8 cellular contexts compared by ENCODE assay signal in the genomic region with DNA sequence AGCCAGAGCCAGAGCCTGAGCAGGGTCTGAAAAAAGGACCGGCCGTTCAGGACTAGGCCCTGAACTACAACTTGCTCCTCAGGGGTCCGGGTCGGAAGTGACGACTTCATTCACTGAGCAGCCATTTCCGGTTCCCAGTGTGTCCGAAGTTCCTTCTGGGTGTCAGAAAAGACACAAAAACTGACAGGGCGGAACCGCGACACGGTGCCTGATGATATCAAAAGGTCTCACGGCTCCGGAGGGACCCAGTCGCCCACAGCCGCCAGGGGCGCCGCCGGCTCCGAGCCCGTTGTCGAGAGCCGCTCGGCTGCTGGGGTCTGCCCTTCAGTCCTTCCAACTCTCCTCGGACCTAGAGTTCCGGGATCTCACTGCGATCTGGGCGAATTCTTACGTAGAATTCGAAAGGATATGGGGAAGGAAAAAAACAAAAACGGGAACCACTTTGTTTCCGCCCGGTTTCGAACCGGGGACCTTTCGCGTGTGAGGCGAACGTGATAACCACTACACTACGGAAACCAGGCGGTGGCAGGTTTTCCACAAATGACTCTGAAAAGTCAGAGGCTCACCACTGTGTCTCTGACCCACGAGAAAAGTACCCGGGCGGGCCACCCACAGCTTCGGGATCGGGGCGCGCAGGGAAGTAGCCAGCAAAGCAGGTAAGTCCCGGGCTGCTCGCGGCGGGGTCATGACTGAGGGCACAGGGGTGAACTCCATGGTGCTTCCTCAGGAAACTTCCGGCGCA. TPM values are rescaled to one million over a fixed set of nuclear protein-coding genes. Genes with fewer than 3 reads are reported as not detected.
A peak's percentile ranks its signal among the peaks of the same experiment; 100 is the strongest.
DNase-seq lines count a peak whose midpoint lies in the region; ATAC-seq and TF ChIP-seq lines count a peak whose summit lies in the region.

No MANE protein-coding gene starts in this region.

- ATAC-seq in GM21717 (IDR thresholded peaks at IDR 0.05; ENCODE audit: unreplicated experiment), result peak; percentile 68

- intact Hi-C loops in esophagus muscularis mucosa (cut with DNase I), result no loop called here

- H3K4me1 ChIP-seq in esophagus muscularis mucosa (peaks cover 14 to 17% (median 14%) of the 10 kb centered on the region in 4 donors), muscle layer of duodenum (ENCODE audit: control insufficient read depth in 1 of 2, insufficient read depth in 2 of 2, low read length in 2 of 2) (peaks cover 0 to 6% of the 10 kb centered on the region in 2 donors)

- H3K4me3 ChIP-seq in esophagus muscularis mucosa (peak overlapping the region; percentile 84 to 96 (median 90)), muscle layer of duodenum (ENCODE audit: low read depth in 1 of 2, low read length in 2 of 2) (peak overlapping the region; percentile 76 to 92)

- H3K9me3 ChIP-seq in esophagus muscularis mucosa (no peaks in the 10 kb centered on the region), muscle layer of duodenum (ENCODE audit: control insufficient read depth in 1 of 2, low read length in 2 of 2) (no peaks in the 10 kb centered on the region)

- no peaks in the 10 kb centered on the region for H3K27me3 ChIP-seq in esophagus muscularis mucosa
- no peaks in the 10 kb centered on the region for H3K27me3 ChIP-seq in muscle layer of duodenum (ENCODE audit: low read depth, low read length)

- peak overlapping the region; percentile 100 for H3K27ac ChIP-seq in esophagus muscularis mucosa (replicated peaks in 1 of 4)
- H3K27ac ChIP-seq in muscle layer of duodenum (ENCODE audit: low read length), result peak overlapping the region; percentile 100

- no peak for TF ChIP-seq EP300 in esophagus muscularis mucosa (IDR thresholded peaks at IDR 0.05)

- DNase-seq in DMS79 (lab: John Stamatoyannopoulos, UW) (peak; percentile 60), KBM-7 (peak; percentile 97), esophagus muscularis mucosa (ENCODE audit: extremely low spot score) (peak; percentile 99)
- DNase-seq in activated T-cell treated with anti-CD3 and anti-CD28 coated beads, Interleukin-2, amount 50 U/mL, for 48 hours, result peak; percentile 95 to 97
- DNase-seq in stimulated activated CD8-positive, alpha-beta memory T cell treated with anti-CD3 and anti-CD28 coated beads, Interleukin-7, amount 100 ng/mL, for 24 hours (ENCODE audit: low read depth), result peak; percentile 93

- no peaks in the 10 kb centered on the region for H3K36me3 ChIP-seq in esophagus muscularis mucosa
- H3K36me3 ChIP-seq in muscle layer of duodenum (ENCODE audit: control insufficient read depth in 1 of 2, insufficient read depth in 2 of 2, low read length in 2 of 2), result peaks cover 0 to 4% of the 10 kb centered on the region in 2 donors

- in situ Hi-C loops in KBM-7 (cut with MboI; ENCODE audit: low pct_unique_long_range_greater_than_20kb, low sequenced_read_pairs), result loop anchor here (25.0 kb wide), 1 partner anchor 212 kb away; a partner anchor contains a TSS

- TF ChIP-seq CTCF in esophagus muscularis mucosa (IDR thresholded peaks at IDR 0.05), result peak; percentile 14 to 43 (median 33)

- no peak for TF ChIP-seq POLR2A in esophagus muscularis mucosa (IDR thresholded peaks at IDR 0.05; ENCODE audit: low read depth)

- 0% methylated on average over 15 of the region's 53 CpGs for WGBS in esophagus muscularis mucosa

TF ChIP-seq in PFSK-1, 5 proteins besides CTCF, POLR2A, EP300 and RAD21:
- peak; percentile 13 for TF ChIP-seq FOXP2 (optimal IDR thresholded peaks at IDR 0.05; ENCODE audit: borderline replicate concordance, extremely low read depth, extremely low read length, insufficient read depth)
- TF ChIP-seq POLR2AphosphoS5 (IDR thresholded peaks at IDR 0.05; ENCODE audit: low read depth, low read length), result peak; percentile 74; the same call in 1 of the 2 replicates
- TF ChIP-seq SIN3A (IDR thresholded peaks at IDR 0.05; ENCODE audit: borderline replicate concordance, insufficient read depth, low read length), result peak; percentile 80; the same call in 1 of the 2 replicates
- TF ChIP-seq, protein P1, sequence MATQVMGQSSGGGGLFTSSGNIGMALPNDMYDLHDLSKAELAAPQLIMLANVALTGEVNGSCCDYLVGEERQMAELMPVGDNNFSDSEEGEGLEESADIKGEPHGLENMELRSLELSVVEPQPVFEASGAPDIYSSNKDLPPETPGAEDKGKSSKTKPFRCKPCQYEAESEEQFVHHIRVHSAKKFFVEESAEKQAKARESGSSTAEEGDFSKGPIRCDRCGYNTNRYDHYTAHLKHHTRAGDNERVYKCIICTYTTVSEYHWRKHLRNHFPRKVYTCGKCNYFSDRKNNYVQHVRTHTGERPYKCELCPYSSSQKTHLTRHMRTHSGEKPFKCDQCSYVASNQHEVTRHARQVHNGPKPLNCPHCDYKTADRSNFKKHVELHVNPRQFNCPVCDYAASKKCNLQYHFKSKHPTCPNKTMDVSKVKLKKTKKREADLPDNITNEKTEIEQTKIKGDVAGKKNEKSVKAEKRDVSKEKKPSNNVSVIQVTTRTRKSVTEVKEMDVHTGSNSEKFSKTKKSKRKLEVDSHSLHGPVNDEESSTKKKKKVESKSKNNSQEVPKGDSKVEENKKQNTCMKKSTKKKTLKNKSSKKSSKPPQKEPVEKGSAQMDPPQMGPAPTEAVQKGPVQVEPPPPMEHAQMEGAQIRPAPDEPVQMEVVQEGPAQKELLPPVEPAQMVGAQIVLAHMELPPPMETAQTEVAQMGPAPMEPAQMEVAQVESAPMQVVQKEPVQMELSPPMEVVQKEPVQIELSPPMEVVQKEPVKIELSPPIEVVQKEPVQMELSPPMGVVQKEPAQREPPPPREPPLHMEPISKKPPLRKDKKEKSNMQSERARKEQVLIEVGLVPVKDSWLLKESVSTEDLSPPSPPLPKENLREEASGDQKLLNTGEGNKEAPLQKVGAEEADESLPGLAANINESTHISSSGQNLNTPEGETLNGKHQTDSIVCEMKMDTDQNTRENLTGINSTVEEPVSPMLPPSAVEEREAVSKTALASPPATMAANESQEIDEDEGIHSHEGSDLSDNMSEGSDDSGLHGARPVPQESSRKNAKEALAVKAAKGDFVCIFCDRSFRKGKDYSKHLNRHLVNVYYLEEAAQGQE (IDR thresholded peaks at IDR 0.05; ENCODE audit: insufficient read depth in 1 of 2, low read depth in 2 of 2, low read length in 2 of 2), result no peak
- TF ChIP-seq TAF1 (IDR thresholded peaks at IDR 0.05; ENCODE audit: borderline replicate concordance, insufficient read depth, low read length), result 0 out of 2 replicates have a peak, but pooled peaks have one; percentile 31

RNA-seq across cellular contexts. Expression of a gene that starts 31.8 kb away (rescaled TPM):
- polyA plus RNA-seq in PFSK-1 (2012; ENCODE audit: insufficient read length, low read depth), result 0.95 TPM
- not detected for total RNA-seq in esophagus muscularis mucosa

Comparison
In these comparisons a context has a peak if more than half of its experiments do, and no peak if none do; other contexts are left out.
1. Peak in every context shown above with its lines: DNase-seq, ATAC-seq, H3K4me3 ChIP-seq and H3K27ac ChIP-seq.